15 cellular contexts compared by ENCODE assay signal in genomic region chr22:19043111-19044085, GRCh38.
A peak's percentile ranks its signal among the peaks of the same experiment; 100 is the strongest.
DNase-seq lines count a peak whose midpoint lies in the region; ATAC-seq, FAIRE-seq and TF ChIP-seq lines count a peak whose summit lies in the region.
"Had no signal": no experiment of that assay in that cellular context is flagged by ENCODE, and none has a peak within 500 bp of the region (broad histone marks: within the 10 kb centered on the region; RNA-seq: fewer than 3 reads in every experiment).

No MANE protein-coding gene starts in this region.

- H2BK120ac ChIP-seq in H1 (replicated peaks; ENCODE audit: low read depth, low read length), result no peak overlapping the region

- no peak for TF ChIP-seq RAD21 in H1 (IDR thresholded peaks at IDR 0.05 in 1 of 2, conservative IDR thresholded peaks at IDR 0.05 in 1 of 2; ENCODE audit: low read depth in 2 of 2, low read length in 2 of 2)

- no peaks in the 10 kb centered on the region for H3K79me2 ChIP-seq in H1 (ENCODE audit: control insufficient read depth in 1 of 2, insufficient read depth in 2 of 2, low read length in 2 of 2)

- no peak overlapping the region for H2BK12ac ChIP-seq in H1 (ENCODE audit: low read depth, low read length)

- H4K5ac ChIP-seq in H1 (ENCODE audit: insufficient read length, low read depth, low read length), result no peak overlapping the region

- H3K56ac ChIP-seq in H1 (replicated peaks; ENCODE audit: insufficient read length, low read depth, low read length), result no peak overlapping the region

- TF ChIP-seq EP300 in H1 (IDR thresholded peaks at IDR 0.05; ENCODE audit: borderline replicate concordance in 1 of 2, low read depth in 2 of 2, low read length in 2 of 2), result no peak

- 91% methylated on average over 14 of the region's 14 CpGs; no CpG with 5 or more reads in 1 of the 2 experiments for WGBS in H1 (ENCODE audit: extremely low coverage in 1 of 2, insufficient coverage in 1 of 2, insufficient read length in 1 of 2, insufficient replicate concordance in 2 of 2, low coverage in 1 of 2, low lambda C conversion rate in 2 of 2, missing lambda C conversion rate in 1 of 2), 2 experiments

- H2BK20ac ChIP-seq in H1 (ENCODE audit: low read length), result no peak overlapping the region

- no peak overlapping the region for H3K4ac ChIP-seq in H1 (replicated peaks; ENCODE audit: insufficient read length, low read depth, low read length)

- H2AFZ ChIP-seq in H1 (ENCODE audit: low read length), result no peak overlapping the region

- H3K9me3 ChIP-seq in H1 (ENCODE audit: insufficient read depth in 2 of 2, low read depth in 1 of 2, low read length in 1 of 2), result no peaks in the 10 kb centered on the region
- H3K9me3 ChIP-seq: breast epithelium had no signal

- H4K20me1 ChIP-seq in H1 (replicated peaks in 1 of 2; ENCODE audit: control insufficient read depth in 1 of 2, insufficient read depth in 2 of 2, low read length in 2 of 2), result peaks cover 0 to 14% of the 10 kb centered on the region in 2 experiments

- H4K91ac ChIP-seq in H1 (replicated peaks; ENCODE audit: insufficient read length, low read length), result no peak overlapping the region

- H3K79me1 ChIP-seq in H1 (ENCODE audit: low read depth, low read length), result no peaks in the 10 kb centered on the region; the same call in 1 of the 2 replicates

- FAIRE-seq in H1 (lab: Jason Lieb, UNC), result no peak
- FAIRE-seq: D721Med, endometrium had no signal

- no peak overlapping the region for H3K9ac ChIP-seq in H1 (replicated peaks in 1 of 4; ENCODE audit: extremely low read depth in 1 of 4, low read depth in 3 of 4, low read length in 3 of 4)

- H2AK5ac ChIP-seq in H1 (ENCODE audit: low read depth, low read length), result no peak overlapping the region

- H3K4me3 ChIP-seq in H1 (ENCODE audit: extremely low read depth in 1 of 4, insufficient read depth in 2 of 4, low read depth in 3 of 4, low read length in 4 of 4), result no peak overlapping the region
- H3K4me3 ChIP-seq: breast epithelium had no signal

- peak overlapping the region; percentile 20; the same call in 1 of the 2 replicates for H4K8ac ChIP-seq in H1 (ENCODE audit: extremely low read depth, insufficient read depth, low read length)

- ATAC-seq in sciatic nerve (no peak), GM21528 (IDR thresholded peaks at IDR 0.05; ENCODE audit: low FRiP score, unreplicated experiment) (no peak)

- H3K4me1 ChIP-seq in H1 (replicated peaks in 1 of 4; ENCODE audit: control insufficient read depth in 3 of 4, insufficient read depth in 4 of 4, low read length in 3 of 4), result no peaks in the 10 kb centered on the region
- H3K4me1 ChIP-seq: breast epithelium had no signal

- no peak for TF ChIP-seq CTCF in H1 (IDR thresholded peaks at IDR 0.05; ENCODE audit: control extremely low read depth in 1 of 3, insufficient read depth in 1 of 3, low read depth in 1 of 3, low read length in 3 of 3)

- CTCF ChIA-PET in H1 (lab: Charles Lee; ENCODE audit: partially characterized antibody), result interaction anchor here (0.6 to 1.8 kb wide), 4 partner anchors 8 to 123 kb away, joined by 3 to 7 read pairs (median 4); no protein-coding TSS in a partner anchor

- no peak for TF ChIP-seq POLR2A in H1 (IDR thresholded peaks at IDR 0.05; ENCODE audit: control extremely low read depth in 1 of 2, low read depth in 2 of 2, low read length in 2 of 2)

- no peak overlapping the region for H3K27ac ChIP-seq in H1 (ENCODE audit: low read depth, low read length)

- H3K27me3 ChIP-seq in H1 (replicated peaks in 1 of 4; ENCODE audit: control insufficient read depth in 3 of 4, extremely low read depth in 1 of 4, insufficient read depth in 3 of 4, low read length in 3 of 4), result no peaks in the 10 kb centered on the region
- H3K27me3 ChIP-seq: breast epithelium had no signal

- no peak overlapping the region for H3K18ac ChIP-seq in H1 (ENCODE audit: extremely low read depth, low read length)

- DNase-seq in D341Med (ENCODE audit: low spot score) (peak; percentile 11), HS-5 (ENCODE audit: low read depth) (peak; percentile 22), H1 (ENCODE audit: low read depth in 1 of 2, low spot score in 2 of 2) (no peak), sciatic nerve (ENCODE audit: low spot score) (peak; percentile 2), nucleus accumbens (lab: John Stamatoyannopoulos, UW) (no peak), middle frontal gyrus (ENCODE audit: extremely low spot score, low spot score) (no peak)
- DNase-seq: Karpas-422, NCI-H1105, NCI-H2081 treated with DMSO at 0.1 percent for 48 hours, NCI-H524, trophoblast cell had no signal

- no peak overlapping the region for H2BK15ac ChIP-seq in H1 (ENCODE audit: low read length)

- POLR2A ChIA-PET in H1 (lab: Charles Lee; ENCODE audit: partially characterized antibody), result interaction anchor here (0.9 to 1.2 kb wide), 2 partner anchors 8 to 22 kb away, joined by 4 read pairs; no protein-coding TSS in a partner anchor

- H3K36me3 ChIP-seq in H1 (ENCODE audit: control insufficient read depth in 2 of 4, insufficient read depth in 4 of 4, low read length in 3 of 4), result peaks cover 15 to 52% (median 36%) of the 10 kb centered on the region in 4 experiments

- H3K4me2 ChIP-seq in H1 (ENCODE audit: insufficient read depth in 1 of 2, low read depth in 2 of 2, low read length in 2 of 2), result no peak overlapping the region

- no peaks in the 10 kb centered on the region for H3K23me2 ChIP-seq in H1 (ENCODE audit: low read depth, low read length)

- no peak overlapping the region for H3K14ac ChIP-seq in H1 (ENCODE audit: insufficient read length)

- intact Hi-C loops in sciatic nerve (cut with DNase I), result loop anchor here (10.0 kb wide), 1 partner anchor 61 kb away; no protein-coding TSS in a partner anchor

- no peak overlapping the region for H3K23ac ChIP-seq in H1 (ENCODE audit: insufficient read length)

- no peak overlapping the region for H2BK5ac ChIP-seq in H1 (ENCODE audit: low read depth, low read length)

TF ChIP-seq in H1, 55 proteins besides CTCF, POLR2A, EP300 and RAD21:
- TF ChIP-seq RFX5 (IDR thresholded peaks at IDR 0.05; ENCODE audit: borderline replicate concordance, low read depth, low read length), result no peak
- TF ChIP-seq POU5F1 (IDR thresholded peaks at IDR 0.05; ENCODE audit: low read depth, low read length), result no peak
- no peak for TF ChIP-seq JUN (IDR thresholded peaks at IDR 0.05; ENCODE audit: low read depth, low read length)
- TF ChIP-seq, protein P1, sequence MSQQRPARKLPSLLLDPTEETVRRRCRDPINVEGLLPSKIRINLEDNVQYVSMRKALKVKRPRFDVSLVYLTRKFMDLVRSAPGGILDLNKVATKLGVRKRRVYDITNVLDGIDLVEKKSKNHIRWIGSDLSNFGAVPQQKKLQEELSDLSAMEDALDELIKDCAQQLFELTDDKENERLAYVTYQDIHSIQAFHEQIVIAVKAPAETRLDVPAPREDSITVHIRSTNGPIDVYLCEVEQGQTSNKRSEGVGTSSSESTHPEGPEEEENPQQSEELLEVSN (IDR thresholded peaks at IDR 0.05), result no peak
- TF ChIP-seq GTF2F1 (IDR thresholded peaks at IDR 0.05; ENCODE audit: borderline replicate concordance, low read depth, low read length), result no peak
- TF ChIP-seq BCL11A (IDR thresholded peaks at IDR 0.05; ENCODE audit: low read depth in 2 of 2, low read length in 2 of 2), result no peak

Comparison
In these comparisons a context has a peak if more than half of its experiments do, and no peak if none do; other contexts are left out.
1. DNase-seq: peak in D341Med (single experiment), HS-5 (single experiment) and sciatic nerve (single experiment); none in H1 (0 of 2), nucleus accumbens (0 of 56) and middle frontal gyrus (single experiment).